Comparison of ENCODE assay signal across 11 cellular contexts in genomic region chr4:137609693-137610450, GRCh38.
DNase-seq lines count a peak whose midpoint lies in the region; ATAC-seq and TF ChIP-seq lines count a peak whose summit lies in the region.
"Had no signal": no experiment of that assay in that cellular context is flagged by ENCODE, and none has a peak within 500 bp of the region (broad histone marks: within the 10 kb centered on the region; RNA-seq: fewer than 3 reads in every experiment).

No MANE protein-coding gene starts in this region.

- in situ Hi-C loops in astrocyte of the spinal cord (cut with HindIII; ENCODE audit: low sequenced_read_pairs), result no loop called here

- H3K4me3 ChIP-seq in astrocyte of the spinal cord (ENCODE audit: low read depth, low read length), result no peak overlapping the region
- H3K4me3 ChIP-seq in iPS-20b (ENCODE audit: low read length), result no peak overlapping the region
- H3K4me3 ChIP-seq in spleen, result peak overlapping the region in 1 of 8 donors; percentile 18

- DNase-seq in GM04504 (ENCODE audit: low read depth) (peak; percentile 38), astrocyte of the spinal cord (ENCODE audit: low read depth, low spot score) (peak; percentile 22), spleen (no peak), retina (no peak), NCI-H345 treated with DMSO at 0.1 percent for 48 hours (lab: John Stamatoyannopoulos, UW; ENCODE audit: unreplicated experiment) (no peak)
- DNase-seq: amygdala, DMS 273 treated with DMSO at 0.1 percent for 48 hours, erythroblast had no signal

- 45 to 72% (median 54%) methylated on average over 4 of the region's 4 CpGs for whole genome bisulfite sequencing in spleen, 5 donors

- H3K9me3 ChIP-seq in iPS-20b (ENCODE audit: insufficient read depth, low read depth, low read length) (no peaks in the 10 kb centered on the region), spleen (peaks cover 0 to 4% (median 0%) of the 10 kb centered on the region in 8 donors)

- H3K27me3 ChIP-seq in iPS-20b (ENCODE audit: insufficient read depth, low read length), result no peaks in the 10 kb centered on the region
- no peaks in the 10 kb centered on the region for H3K27me3 ChIP-seq in spleen (replicated peaks in 1 of 7)

- H3K4me1 ChIP-seq in iPS-20b (ENCODE audit: insufficient read depth, low read length), result peaks cover 5% of the 10 kb centered on the region; the same call in 1 of the 2 replicates
- no peaks in the 10 kb centered on the region for H3K4me1 ChIP-seq in spleen

- intact Hi-C loops in spleen (cut with DNase I; ENCODE audit: low total_unique reads), result no loop called here

- H3K9ac ChIP-seq in iPS-20b (ENCODE audit: low read depth, low read length), result peak overlapping the region; percentile 45; the same call in 1 of the 2 replicates

- TF ChIP-seq POLR2A in spleen (IDR thresholded peaks at IDR 0.05), result no peak

- H3K27ac ChIP-seq in iPS-20b (ENCODE audit: low read length) (no peak overlapping the region), spleen (peak overlapping the region in 6 of 8 donors; percentile 23 to 58 (median 32))

- H3K36me3 ChIP-seq in iPS-20b (ENCODE audit: insufficient read depth, low read depth, low read length) (no peaks in the 10 kb centered on the region), spleen (no peaks in the 10 kb centered on the region)

- TF ChIP-seq CTCF in astrocyte of the spinal cord (IDR thresholded peaks at IDR 0.05; ENCODE audit: low read depth, low read length) (no peak), spleen (IDR thresholded peaks at IDR 0.05 in 8 of 11, conservative IDR thresholded peaks at IDR 0.05 in 3 of 11) (no peak)

- ATAC-seq in HG03469 (IDR thresholded peaks at IDR 0.05; ENCODE audit: unreplicated experiment) (no peak), HG02852 (IDR thresholded peaks at IDR 0.05; ENCODE audit: unreplicated experiment) (no peak)

Comparison
In these comparisons a context has a peak if more than half of its experiments do, and no peak if none do; other contexts are left out.
1. DNase-seq: peak in GM04504 (single experiment) and astrocyte of the spinal cord (single experiment); none in spleen (single experiment), retina (single experiment) and NCI-H345 treated with DMSO at 0.1 percent for 48 hours (single experiment).